In the genomic region with DNA sequence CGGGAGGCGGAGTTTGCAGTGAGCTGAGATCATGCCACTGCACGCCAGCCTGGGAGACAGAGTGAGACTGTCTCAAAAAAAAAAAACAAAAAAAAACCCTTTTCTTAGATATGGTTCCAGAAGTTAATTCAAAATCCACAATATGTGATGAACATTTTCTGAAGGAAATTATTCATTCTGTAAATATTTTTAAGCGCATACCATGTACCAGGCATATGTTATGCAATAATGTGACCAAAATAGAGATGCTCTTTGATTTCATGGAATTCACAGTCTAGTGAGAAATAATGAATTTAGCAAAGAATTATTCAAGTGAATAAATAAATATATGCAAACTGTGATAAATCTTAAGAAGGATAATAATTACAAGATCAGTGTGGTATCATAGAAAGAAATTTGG, we compare ENCODE assay signal across 16 cellular contexts.
A peak's percentile ranks its signal among the peaks of the same experiment; 100 is the strongest.
DNase-seq lines count a peak whose midpoint lies in the region; ATAC-seq, FAIRE-seq and TF ChIP-seq lines count a peak whose summit lies in the region.
"Had no signal": no experiment of that assay in that cellular context is flagged by ENCODE, and none has a peak within 500 bp of the region (broad histone marks: within the 10 kb centered on the region; RNA-seq: fewer than 3 reads in every experiment).

No MANE protein-coding gene starts in this region.

- H3K9me3 Mint-ChIP-seq in MCF 10A (ENCODE audit: unreplicated experiment) = peaks cover 8% of the 10 kb centered on the region

- intact Hi-C loops in MCF 10A (cut with micrococcal nuclease) = no loop called here
- intact Hi-C loops in breast epithelium (cut with DNase I; ENCODE audit: low total_unique reads) = no loop called here

- no peak overlapping the region for H3K27ac Mint-ChIP-seq in MCF 10A (ENCODE audit: low read depth, unreplicated experiment)
- H3K27ac Mint-ChIP-seq: GM23338 had no signal

- TF ChIP-seq CTCF in MCF 10A (IDR thresholded peaks at IDR 0.05; ENCODE audit: unreplicated experiment) (no peak), breast epithelium (IDR thresholded peaks at IDR 0.05) (no peak), RWPE2 (IDR thresholded peaks at IDR 0.05; ENCODE audit: poor library complexity, severe bottlenecking) (no peak)

- H3K27ac ChIP-seq in breast epithelium = no peak overlapping the region
- peak overlapping the region; percentile 85 for H3K27ac ChIP-seq in RWPE2 (ENCODE audit: poor library complexity, severe bottlenecking)
- peak overlapping the region; percentile 53 for H3K27ac ChIP-seq in epithelial cell of prostate
- H3K27ac ChIP-seq: 22Rv1, C4-2B had no signal

- ATAC-seq in RWPE2 (ENCODE audit: low read depth) = no peak
- ATAC-seq: GM23338 had no signal

- H3K36me3 Mint-ChIP-seq in MCF 10A (ENCODE audit: insufficient read depth, unreplicated experiment) = no peaks in the 10 kb centered on the region

- no peak for TF ChIP-seq POLR2A in breast epithelium (IDR thresholded peaks at IDR 0.05)

- peak; percentile 42 for DNase-seq in MCF 10A (ENCODE audit: unreplicated experiment)
- DNase-seq in breast epithelium (ENCODE audit: low spot score in 2 of 2) = no peak
- no peak for DNase-seq in RWPE2 (ENCODE audit: low spot score)
- no peak for DNase-seq in epithelial cell of prostate (ENCODE audit: low read depth, low spot score)
- no peak for DNase-seq in HTR-8/SVneo (ENCODE audit: insufficient read length, low spot score)
- no peak for DNase-seq in hippocampal formation (lab: John Stamatoyannopoulos, UW)
- no peak for DNase-seq in NCI-H510A (lab: John Stamatoyannopoulos, UW)
- DNase-seq in hypothalamus (lab: John Stamatoyannopoulos, UW) = no peak
- DNase-seq: MV-4-11, NCI-H1417 treated with DMSO at 0.1 percent for 48 hours, NCI-H2029, NCI-H82 had no signal

- H3K9me3 ChIP-seq in breast epithelium (no peaks in the 10 kb centered on the region), RWPE2 (ENCODE audit: severe bottlenecking) (no peaks in the 10 kb centered on the region)

- POLR2A ChIA-PET in MCF 10A (lab: Yijun Ruan, JAX) = no interaction called here

- no peak for FAIRE-seq in HTR-8/SVneo (lab: Jason Lieb, UNC)
- FAIRE-seq: GM12892 had no signal

- no TSS peak for BruUV-seq in MCF 10A (replicated peaks; lab: Mats Ljungman, UMichigan)

- H3K4me1 ChIP-seq in breast epithelium = no peaks in the 10 kb centered on the region
- H3K4me1 ChIP-seq in RWPE2 (ENCODE audit: insufficient read depth, poor library complexity, severe bottlenecking) = peaks cover 22% of the 10 kb centered on the region

- H3K4me3 Mint-ChIP-seq in MCF 10A (ENCODE audit: unreplicated experiment) = no peak overlapping the region
- H3K4me3 Mint-ChIP-seq: GM23338 had no signal

- no peak overlapping the region for H3K4me3 ChIP-seq in breast epithelium
- no peak overlapping the region for H3K4me3 ChIP-seq in RWPE2 (ENCODE audit: severe bottlenecking)
- H3K4me3 ChIP-seq: GM23338 had no signal

- CTCF ChIA-PET in MCF 10A (lab: Yijun Ruan, JAX) = interaction anchor here (0.6 kb wide), 1 partner anchor 959 kb away, joined by 3 read pairs; no protein-coding TSS in a partner anchor

- H3K27me3 Mint-ChIP-seq in MCF 10A (ENCODE audit: insufficient read depth, unreplicated experiment) = no peaks in the 10 kb centered on the region

- H3K36me3 ChIP-seq in breast epithelium = no peaks in the 10 kb centered on the region
- H3K36me3 ChIP-seq in RWPE2 (ENCODE audit: low read depth) = no peaks in the 10 kb centered on the region

- peaks cover 12% of the 10 kb centered on the region for H3K4me1 Mint-ChIP-seq in MCF 10A (ENCODE audit: insufficient read depth, unreplicated experiment)

- H3K27me3 ChIP-seq in breast epithelium (no peaks in the 10 kb centered on the region), RWPE2 (ENCODE audit: insufficient read depth, poor library complexity, severe bottlenecking) (no peaks in the 10 kb centered on the region)

Comparison
In these comparisons a context has a peak if more than half of its experiments do, and no peak if none do; other contexts are left out.
1. H3K27ac ChIP-seq: peak in RWPE2 (single experiment) and epithelial cell of prostate (single experiment); none in breast epithelium (0 of 2).